Comparison of ENCODE assay signal across 8 cellular contexts in genomic region chr13:97259787-97260641, GRCh38. TPM values are rescaled to one million over a fixed set of nuclear protein-coding genes. Genes with fewer than 3 reads are reported as not detected.
A peak's percentile ranks its signal among the peaks of the same experiment; 100 is the strongest.
DNase-seq lines count a peak whose midpoint lies in the region; ATAC-seq and TF ChIP-seq lines count a peak whose summit lies in the region.
"Had no signal": no experiment of that assay in that cellular context is flagged by ENCODE, and none has a peak within 500 bp of the region (broad histone marks: within the 10 kb centered on the region; RNA-seq: fewer than 3 reads in every experiment).

No MANE protein-coding gene starts in this region.

- intact Hi-C loops in stomach (cut with DNase I; ENCODE audit: low total_unique reads) = no loop called here

- H3K36me3 ChIP-seq in adipocyte (ENCODE audit: control insufficient read depth, insufficient read depth, low read length, severe bottlenecking) = peaks cover 3% of the 10 kb centered on the region
- H3K36me3 ChIP-seq in stomach = no peaks in the 10 kb centered on the region
- H3K36me3 ChIP-seq: Peyer's patch had no signal

- peak; percentile 28 for DNase-seq in HuH-7.5 (ENCODE audit: low spot score)
- DNase-seq in adipocyte (ENCODE audit: low read depth) = peak; percentile 61
- DNase-seq in hepatic stellate cell (ENCODE audit: low spot score) = peak; percentile 38
- no peak for DNase-seq in stomach
- no peak for DNase-seq in stimulated activated CD8-positive, alpha-beta memory T cell treated with anti-CD3 and anti-CD28 coated beads, Interleukin-4, amount 100 ng/mL, for 48 hours

- no peaks in the 10 kb centered on the region for H3K9me3 ChIP-seq in adipocyte (ENCODE audit: control insufficient read depth, low read length)
- H3K9me3 ChIP-seq in stomach = no peaks in the 10 kb centered on the region
- H3K9me3 ChIP-seq: Peyer's patch had no signal

- H3K4me1 ChIP-seq in adipocyte (ENCODE audit: control insufficient read depth, insufficient read depth, low read length) (peaks cover 71% of the 10 kb centered on the region), stomach (peaks cover 60 to 86% (median 72%) of the 10 kb centered on the region in 4 donors)

- TF ChIP-seq POLR2A in stomach (IDR thresholded peaks at IDR 0.05) = no peak

- no peak for TF ChIP-seq EP300 in stomach (IDR thresholded peaks at IDR 0.05)

- H3K9ac ChIP-seq in adipocyte (ENCODE audit: low read length) = peak overlapping the region; percentile 75

- H3K27me3 ChIP-seq in adipocyte (replicated peaks; ENCODE audit: control insufficient read depth, insufficient read depth, low read length) (no peaks in the 10 kb centered on the region), stomach (no peaks in the 10 kb centered on the region)
- H3K27me3 ChIP-seq: Peyer's patch had no signal

- no peak for TF ChIP-seq CTCF in stomach (IDR thresholded peaks at IDR 0.05)

- 80 to 92% (median 87%) methylated on average over 13 of the region's 13 CpGs for WGBS in stomach, 5 donors

- H3K4me3 ChIP-seq in adipocyte (ENCODE audit: low read length) (peak overlapping the region; percentile 42), stomach (no peak overlapping the region)
- H3K4me3 ChIP-seq: Peyer's patch had no signal

- ATAC-seq in HG03095 (IDR thresholded peaks at IDR 0.05; ENCODE audit: unreplicated experiment) (no peak), GM21529 (IDR thresholded peaks at IDR 0.05; ENCODE audit: unreplicated experiment) (no peak)

- peak overlapping the region; percentile 44 to 77 (median 64) for H3K27ac ChIP-seq in stomach

RNA-seq across cellular contexts. Expression of gene MBNL2, which starts 37.9 kb away (rescaled TPM):
- 10 to 100 TPM; 23.9 to 74.5 (median 50.0) TPM for total RNA-seq in stomach
- 10 to 100 TPM in 2 of 3 donors, 1 to 10 TPM in 1; 8.3 to 17.6 (median 15.9) TPM for polyA plus RNA-seq in stomach

Comparison
In these comparisons a context has a peak if more than half of its experiments do, and no peak if none do; other contexts are left out.
1. DNase-seq: peak in HuH-7.5 (single experiment), adipocyte (single experiment) and hepatic stellate cell (single experiment); none in stomach (single experiment) and stimulated activated CD8-positive, alpha-beta memory T cell treated with anti-CD3 and anti-CD28 coated beads, Interleukin-4, amount 100 ng/mL, for 48 hours (single experiment).